In genomic region chr22:42936680-42937079, GRCh38 we compare ENCODE assay signal across 8 cellular contexts.
DNase-seq lines count a peak whose midpoint lies in the region; ATAC-seq and TF ChIP-seq lines count a peak whose summit lies in the region.
"Not testable (repeated sequence)": the region's sequence is repeated elsewhere in the genome, so short reads cannot be mapped to it uniquely, and the experiment has no call there.

No MANE protein-coding gene starts in this region.

- not testable (repeated sequence) for DNase-seq in CD14-positive monocyte (ENCODE audit: low spot score); PC-3; adrenal gland; coronary artery (ENCODE audit: low spot score); hepatocyte (ENCODE audit: low spot score); neural crest cell (ENCODE audit: low read depth, low spot score); uterus

- H3K79me2 ChIP-seq in PC-3 (ENCODE audit: low read length) (peaks cover 67% of the 10 kb centered on the region), hepatocyte (peaks cover 88% of the 10 kb centered on the region)

- not testable (repeated sequence) for H3K9me3 ChIP-seq in PC-3 (ENCODE audit: low read length); adrenal gland (replicated peaks in 1 of 3); hepatocyte (ENCODE audit: low read depth); uterus

- H4K20me1 ChIP-seq in PC-3 (ENCODE audit: low read length): not testable (repeated sequence)
- peaks cover 17% of the 10 kb centered on the region for H4K20me1 ChIP-seq in hepatocyte (ENCODE audit: insufficient read depth, poor library complexity, severe bottlenecking)

- H3K27me3 Mint-ChIP-seq in CD14-positive monocyte (ENCODE audit: low read depth in 3 of 3); neural crest cell (ENCODE audit: low read depth); stimulated activated memory B cell treated with anti-CD40 and anti-IgM and Interleukin-4, amounts not matched to agents 10 μg/mL and 1 μg/mL and 100 μg/mL, for 72 hours: not testable (repeated sequence)

- H3K36me3 Mint-ChIP-seq in CD14-positive monocyte: peaks cover 19 to 33% of the 10 kb centered on the region in 2 donors
- not testable (repeated sequence) for H3K36me3 Mint-ChIP-seq in neural crest cell (ENCODE audit: low read depth); stimulated activated memory B cell treated with anti-CD40 and anti-IgM and Interleukin-4, amounts not matched to agents 10 μg/mL and 1 μg/mL and 100 μg/mL, for 72 hours

- H3K4me2 ChIP-seq in PC-3 (ENCODE audit: low read length): peak overlapping the region; percentile 77
- H3K4me2 ChIP-seq in hepatocyte: not testable (repeated sequence)

- H3K9me2 ChIP-seq in PC-3 (replicated peaks; ENCODE audit: low read length); hepatocyte (replicated peaks; ENCODE audit: insufficient read depth): not testable (repeated sequence)

- intact Hi-C loops in CD14-positive monocyte (cut with micrococcal nuclease): loop anchor here in 1 of 2 donors (10.0 kb wide), 1 partner anchor 218 kb away; the partner anchor contains the start of gene TSPO
- intact Hi-C loops in PC-3 (cut with micrococcal nuclease); adrenal gland (cut with DNase I); uterus (cut with DNase I; ENCODE audit: low total_unique reads): not testable (repeated sequence)

- H3K4me3 ChIP-seq in PC-3 (ENCODE audit: low read length); adrenal gland; hepatocyte; uterus: not testable (repeated sequence)
- H3K4me3 ChIP-seq in coronary artery: peak overlapping the region; percentile 50

- CTCF ChIA-PET in PC-3 (lab: Charles Lee): not testable (repeated sequence)

- H3K27ac Mint-ChIP-seq in CD14-positive monocyte (peak overlapping the region; percentile 92 to 100 (median 100)), neural crest cell (ENCODE audit: unreplicated experiment) (peak overlapping the region; percentile 94)
- H3K27ac Mint-ChIP-seq in stimulated activated memory B cell treated with anti-CD40 and anti-IgM and Interleukin-4, amounts not matched to agents 10 μg/mL and 1 μg/mL and 100 μg/mL, for 72 hours: peak overlapping the region; percentile 91

- not testable (repeated sequence) for H3K27me3 ChIP-seq in PC-3 (ENCODE audit: low read length); adrenal gland; hepatocyte; uterus

- H3F3A ChIP-seq in PC-3 (ENCODE audit: low read length, unreplicated experiment): peaks cover 11% of the 10 kb centered on the region

- H3K9me3 Mint-ChIP-seq in CD14-positive monocyte; neural crest cell; stimulated activated memory B cell treated with anti-CD40 and anti-IgM and Interleukin-4, amounts not matched to agents 10 μg/mL and 1 μg/mL and 100 μg/mL, for 72 hours: not testable (repeated sequence)

- H3K27ac ChIP-seq in PC-3 (ENCODE audit: low read length) (peak overlapping the region; percentile 99), adrenal gland (peak overlapping the region in 3 of 5 donors; percentile 56 to 88 (median 88)), coronary artery (peak overlapping the region; percentile 96 to 99), hepatocyte (peak overlapping the region; percentile 88), uterus (peak overlapping the region; percentile 80 to 90)

- TF ChIP-seq CTCF in CD14-positive monocyte (IDR thresholded peaks at IDR 0.05); PC-3 (conservative IDR thresholded peaks at IDR 0.05; ENCODE audit: low read depth, low read length); adrenal gland (IDR thresholded peaks at IDR 0.05); coronary artery (IDR thresholded peaks at IDR 0.05); hepatocyte (IDR thresholded peaks at IDR 0.05; ENCODE audit: poor library complexity); neural crest cell (conservative IDR thresholded peaks at IDR 0.05); uterus (IDR thresholded peaks at IDR 0.05): not testable (repeated sequence)

- H3K9ac ChIP-seq in PC-3 (ENCODE audit: low read length): peak overlapping the region; percentile 73

- H3K4me1 Mint-ChIP-seq in CD14-positive monocyte: peaks cover 87% of the 10 kb centered on the region
- peaks cover 88% of the 10 kb centered on the region for H3K4me1 Mint-ChIP-seq in neural crest cell
- H3K4me1 Mint-ChIP-seq in stimulated activated memory B cell treated with anti-CD40 and anti-IgM and Interleukin-4, amounts not matched to agents 10 μg/mL and 1 μg/mL and 100 μg/mL, for 72 hours: peaks cover 98% of the 10 kb centered on the region

- POLR2A ChIA-PET in PC-3 (lab: Charles Lee; ENCODE audit: unreplicated experiment): not testable (repeated sequence)

- not testable (repeated sequence) for BruUV-seq in PC-3 (replicated peaks; lab: Mats Ljungman, UMichigan)

- not testable (repeated sequence) for H2AFZ ChIP-seq in PC-3 (ENCODE audit: low read length); hepatocyte

- WGBS in adrenal gland, 4 donors: 90 to 98% (median 97%) methylated on average over 2 to 6 of the region's 6 CpGs
- over 99% methylated on average over 6 of the region's 6 CpGs for WGBS in hepatocyte (ENCODE audit: low lambda C conversion rate, missing lambda C conversion rate)

- TF ChIP-seq POLR2A in adrenal gland (IDR thresholded peaks at IDR 0.05); uterus (IDR thresholded peaks at IDR 0.05): not testable (repeated sequence)

- not testable (repeated sequence) for ATAC-seq in PC-3; stimulated activated memory B cell treated with anti-CD40 and anti-IgM and Interleukin-4, amounts not matched to agents 10 μg/mL and 1 μg/mL and 100 μg/mL, for 72 hours

- H3K4me3 Mint-ChIP-seq in CD14-positive monocyte: peak overlapping the region; percentile 71 to 80
- not testable (repeated sequence) for H3K4me3 Mint-ChIP-seq in neural crest cell
- H3K4me3 Mint-ChIP-seq in stimulated activated memory B cell treated with anti-CD40 and anti-IgM and Interleukin-4, amounts not matched to agents 10 μg/mL and 1 μg/mL and 100 μg/mL, for 72 hours: peak overlapping the region; percentile 38

- peaks cover 65% of the 10 kb centered on the region for H3K4me1 ChIP-seq in PC-3 (ENCODE audit: insufficient read depth, low read length)
- peaks cover 60 to 93% of the 10 kb centered on the region in 2 donors for H3K4me1 ChIP-seq in adrenal gland (replicated peaks in 1 of 2)
- peaks cover 60% of the 10 kb centered on the region for H3K4me1 ChIP-seq in hepatocyte (ENCODE audit: insufficient read depth)
- peaks cover 27 to 32% of the 10 kb centered on the region in 2 donors for H3K4me1 ChIP-seq in uterus

- not testable (repeated sequence) for H3K36me3 ChIP-seq in PC-3 (ENCODE audit: low read depth, low read length); adrenal gland (replicated peaks in 1 of 2); hepatocyte (replicated peaks; ENCODE audit: insufficient read depth, low read depth); uterus
